Comparison of ENCODE assay signal across 16 cellular contexts in genomic region chr1:180920702-180921101, GRCh38. TPM values are rescaled to one million over a fixed set of nuclear protein-coding genes. Genes with fewer than 3 reads are reported as not detected.
A peak's percentile ranks its signal among the peaks of the same experiment; 100 is the strongest.
DNase-seq lines count a peak whose midpoint lies in the region; ATAC-seq, FAIRE-seq and TF ChIP-seq lines count a peak whose summit lies in the region.
"Had no signal": no experiment of that assay in that cellular context is flagged by ENCODE, and none has a peak within 500 bp of the region (broad histone marks: within the 10 kb centered on the region; RNA-seq: fewer than 3 reads in every experiment).

No MANE protein-coding gene starts in this region.

- no peak for TF ChIP-seq EP300 in SK-N-SH (IDR thresholded peaks at IDR 0.05; ENCODE audit: borderline replicate concordance in 1 of 2, low read depth in 1 of 2, low read length in 1 of 2)

- H3F3A ChIP-seq in SK-N-SH (replicated peaks; ENCODE audit: insufficient read depth) = no peaks in the 10 kb centered on the region

- H3K4ac ChIP-seq in IMR-90 (ENCODE audit: low read depth, low read length) = no peak overlapping the region

- in situ Hi-C loops in IMR-90 (cut with MboI; ENCODE audit: low sequenced_read_pairs) = no loop called here

- H3K27me3 Mint-ChIP-seq in progenitor cell of endocrine pancreas = peaks cover 16% of the 10 kb centered on the region

- H3K36me3 Mint-ChIP-seq in progenitor cell of endocrine pancreas (ENCODE audit: insufficient read depth) = no peaks in the 10 kb centered on the region

- H3K4me3 ChIP-seq in SK-N-SH (ENCODE audit: low read depth in 2 of 2, low read length in 1 of 2) = no peak overlapping the region
- H3K4me3 ChIP-seq in IMR-90 (ENCODE audit: insufficient read depth, low read depth, low read length) = no peak overlapping the region
- H3K4me3 ChIP-seq in cardiac fibroblast (replicated peaks in 1 of 2; ENCODE audit: low read depth in 2 of 2, low read length in 2 of 2) = no peak overlapping the region
- H3K4me3 ChIP-seq: tibial nerve had no signal

- no peak overlapping the region for H2AK5ac ChIP-seq in IMR-90 (ENCODE audit: low read depth, low read length)

- TF ChIP-seq RAD21 in SK-N-SH (IDR thresholded peaks at IDR 0.05; ENCODE audit: low read length) (no peak), IMR-90 (IDR thresholded peaks at IDR 0.05; ENCODE audit: low read length) (no peak)

- no TSS peak for BruUV-seq in IMR-90 (replicated peaks; lab: Mats Ljungman, UMichigan)

- no peak overlapping the region for H3K14ac ChIP-seq in IMR-90 (replicated peaks; ENCODE audit: low read depth, low read length)

- no peak for TF ChIP-seq POLR2A in IMR-90 (IDR thresholded peaks at IDR 0.05; ENCODE audit: low read depth, low read length)

- intact Hi-C loops in IMR-90 (cut with micrococcal nuclease) = no loop called here

- TF ChIP-seq CTCF in SK-N-SH (IDR thresholded peaks at IDR 0.05) (peak; percentile 35; the same call in 1 of the 2 replicates), IMR-90 (conservative IDR thresholded peaks at IDR 0.05; ENCODE audit: low read depth, low read length) (peak; percentile 21; the same call in 1 of the 2 replicates), cardiac fibroblast (IDR thresholded peaks at IDR 0.05; ENCODE audit: low read depth, low read length) (peak; percentile 45), progenitor cell of endocrine pancreas (IDR thresholded peaks at IDR 0.05; ENCODE audit: unreplicated experiment) (peak; percentile 24)

- no peaks in the 10 kb centered on the region for H3K9me3 Mint-ChIP-seq in progenitor cell of endocrine pancreas (ENCODE audit: low read depth)
- H3K9me3 Mint-ChIP-seq: activated B cell treated with CpG ODN at 0.5 μM for 24 hours had no signal

- no peak overlapping the region for H2BK5ac ChIP-seq in IMR-90 (ENCODE audit: low read depth, low read length, poor library complexity, severe bottlenecking)

- no peaks in the 10 kb centered on the region for H3K36me3 ChIP-seq in SK-N-SH (replicated peaks in 1 of 2; ENCODE audit: control insufficient read depth in 1 of 2, insufficient read depth in 2 of 2, low read length in 1 of 2)
- peaks cover 27% of the 10 kb centered on the region; the same call in 1 of the 2 replicates for H3K36me3 ChIP-seq in IMR-90 (ENCODE audit: control insufficient read depth, insufficient read depth, low read length)

- H3K4me2 ChIP-seq in SK-N-SH (no peak overlapping the region), IMR-90 (ENCODE audit: low read depth, low read length) (no peak overlapping the region)

- no peak overlapping the region for H4K91ac ChIP-seq in IMR-90 (ENCODE audit: insufficient read depth, low read depth, low read length)

- no peaks in the 10 kb centered on the region for H3K79me2 ChIP-seq in SK-N-SH (ENCODE audit: insufficient read depth)

- peaks cover 0 to 2% of the 10 kb centered on the region in 2 experiments; a peak in 1 of 4 replicates for H3K79me1 ChIP-seq in IMR-90 (ENCODE audit: low read depth in 1 of 2, low read length in 2 of 2)

- H3K27ac ChIP-seq in SK-N-SH (ENCODE audit: low read depth in 2 of 2, low read length in 1 of 2) (no peak overlapping the region), IMR-90 (ENCODE audit: insufficient read depth, low read length) (no peak overlapping the region)

- no peak overlapping the region for H2BK15ac ChIP-seq in IMR-90 (ENCODE audit: low read depth, low read length)

- dilution Hi-C loops in IMR-90 (cut with HindIII; ENCODE audit: low sequenced_read_pairs, unreplicated experiment) = no loop called here

- H3K23ac ChIP-seq in IMR-90 (ENCODE audit: low read depth, low read length) = no peak overlapping the region

- H3K4me1 ChIP-seq in SK-N-SH (ENCODE audit: control insufficient read depth in 1 of 2, insufficient read depth in 2 of 2, low read depth in 1 of 2, low read length in 1 of 2) (peaks cover 0 to 25% of the 10 kb centered on the region in 2 experiments; a peak in 2 of 4 replicates), IMR-90 (ENCODE audit: control insufficient read depth, insufficient read depth, low read length) (peaks cover 2% of the 10 kb centered on the region; the same call in 1 of the 2 replicates)

- no peak for FAIRE-seq in HTR-8/SVneo (lab: Jason Lieb, UNC)
- FAIRE-seq: endometrium had no signal

- no peaks in the 10 kb centered on the region for H3K9me2 ChIP-seq in SK-N-SH

- H3K4me1 Mint-ChIP-seq in progenitor cell of endocrine pancreas (ENCODE audit: low read depth) = peaks cover 25% of the 10 kb centered on the region
- H3K4me1 Mint-ChIP-seq: activated B cell treated with CpG ODN at 0.5 μM for 24 hours had no signal

- H3K4me3 Mint-ChIP-seq in progenitor cell of endocrine pancreas (ENCODE audit: low read depth) = no peak overlapping the region
- H3K4me3 Mint-ChIP-seq: activated B cell treated with CpG ODN at 0.5 μM for 24 hours had no signal

- H4K5ac ChIP-seq in IMR-90 (ENCODE audit: low read depth, low read length) = no peak overlapping the region

- no peak overlapping the region for H2AK9ac ChIP-seq in IMR-90 (replicated peaks; ENCODE audit: low read depth, low read length, poor library complexity)

- H3K18ac ChIP-seq in IMR-90 (ENCODE audit: low read depth, low read length) = no peak overlapping the region

- H4K8ac ChIP-seq in IMR-90 (ENCODE audit: low read depth in 2 of 2, low read length in 2 of 2) = no peak overlapping the region

- H3K27me3 ChIP-seq in SK-N-SH (ENCODE audit: insufficient read depth) (no peaks in the 10 kb centered on the region), IMR-90 (ENCODE audit: control insufficient read depth, insufficient read depth, low read length) (no peaks in the 10 kb centered on the region)
- H3K27me3 ChIP-seq: tibial nerve had no signal

- WGBS in SK-N-SH (ENCODE audit: low lambda C conversion rate) = 86% methylated on average over 8 of the region's 8 CpGs
- WGBS in IMR-90 (ENCODE audit: extremely low coverage in 2 of 2, insufficient read length in 1 of 2), 2 experiments = 80% methylated on average over 1 of the region's 8 CpGs; no CpG with 5 or more reads in 1 of the 2 experiments

- no peak overlapping the region for H3K27ac Mint-ChIP-seq in progenitor cell of endocrine pancreas
- H3K27ac Mint-ChIP-seq: activated B cell treated with CpG ODN at 0.5 μM for 24 hours had no signal

- CTCF ChIA-PET in SK-N-SH (lab: Yijun Ruan, JAX) (interaction anchor here (1.0 kb wide), 1 partner anchor 222 kb away, joined by 3 read pairs; no protein-coding TSS in a partner anchor), IMR-90 (lab: Yijun Ruan, JAX) (interaction anchor here (0.6 to 0.8 kb wide), 2 partner anchors 9 to 22 kb away, joined by 3 to 5 read pairs; partner anchors contain the start of gene KIAA1614)

- no peak for ATAC-seq in SK-N-SH treated with all-trans-retinoic acid at 6 μM for 48 hours
- no peak for ATAC-seq in IMR-90 (ENCODE audit: low read depth)
- no peak for ATAC-seq in GM18909 (IDR thresholded peaks at IDR 0.05; ENCODE audit: poor library complexity, unreplicated experiment)
- ATAC-seq: sciatic nerve had no signal

- no peak overlapping the region for H3K56ac ChIP-seq in IMR-90 (ENCODE audit: extremely low read depth, insufficient read depth, low read length)

- H2AFZ ChIP-seq in SK-N-SH (ENCODE audit: low read depth) (no peak overlapping the region), IMR-90 (replicated peaks; ENCODE audit: low read length, poor library complexity) (no peak overlapping the region)

- 0 out of 2 replicates have a peak, but pooled peaks cover 4% of the 10 kb centered on the region for H3K9me1 ChIP-seq in IMR-90 (ENCODE audit: insufficient read depth, low read length)

- no peak overlapping the region for H2BK120ac ChIP-seq in IMR-90 (ENCODE audit: low read depth, low read length)

- no peak for DNase-seq in SK-N-SH
- DNase-seq in IMR-90 = no peak
- peak in 1 of 2 donors; percentile 27 for DNase-seq in cardiac fibroblast (ENCODE audit: low read depth in 2 of 2)
- DNase-seq in progenitor cell of endocrine pancreas (ENCODE audit: low spot score, unreplicated experiment) = no peak
- no peak for DNase-seq in H4 (ENCODE audit: low spot score)
- DNase-seq in HTR-8/SVneo (ENCODE audit: insufficient read length, low spot score) = no peak
- DNase-seq: activated B cell treated with CpG ODN at 0.5 μM for 24 hours; activated T-cell treated with anti-CD3 and anti-CD28 coated beads, Interleukin-2, amount 50 U/mL, for 1 hour; KG1; NCI-H226; SHP77 treated with DMSO at 0.1 percent for 48 hours had no signal

- POLR2A ChIA-PET in SK-N-SH (lab: Yijun Ruan, JAX) = no interaction called here
- POLR2A ChIA-PET in IMR-90 (lab: Charles Lee; ENCODE audit: unreplicated experiment) = no interaction called here

- H3K9ac ChIP-seq in SK-N-SH = no peak overlapping the region
- H3K9ac ChIP-seq in IMR-90 (ENCODE audit: low read depth, low read length) = no peak overlapping the region

- H2BK20ac ChIP-seq in IMR-90 (ENCODE audit: low read depth, low read length) = no peak overlapping the region

- no peaks in the 10 kb centered on the region for H4K20me1 ChIP-seq in SK-N-SH (ENCODE audit: insufficient read depth)
- no peaks in the 10 kb centered on the region for H4K20me1 ChIP-seq in IMR-90 (ENCODE audit: insufficient read depth, low read length)

- H3K9me3 ChIP-seq in SK-N-SH (no peaks in the 10 kb centered on the region), IMR-90 (ENCODE audit: control insufficient read depth, insufficient read depth, low read length) (no peaks in the 10 kb centered on the region)
- H3K9me3 ChIP-seq: tibial nerve had no signal

TF ChIP-seq in SK-N-SH, 30 proteins besides CTCF, POLR2A, EP300 and RAD21:
- TF ChIP-seq GATA2 (CRISPR knock-in tag; IDR thresholded peaks at IDR 0.05) = no peak

TF ChIP-seq in SK-N-SH treated with all-trans-retinoic acid at 6 μM for 48 hours, 23 proteins besides CTCF, POLR2A, EP300 and RAD21 (continues in another document):
- TF ChIP-seq ARNTL (CRISPR knock-in tag; IDR thresholded peaks at IDR 0.05; ENCODE audit: borderline replicate concordance, low read depth) = no peak

TF ChIP-seq in IMR-90, 13 proteins besides CTCF, POLR2A, EP300 and RAD21:
- no peak for TF ChIP-seq RCOR1 (IDR thresholded peaks at IDR 0.05; ENCODE audit: insufficient replicate concordance, low read length)
- TF ChIP-seq SMC3 (IDR thresholded peaks at IDR 0.05; ENCODE audit: low read depth, low read length) = 0 out of 2 replicates have a peak, but pooled peaks have one; percentile 11

RNA-seq across cellular contexts. Expression of gene KIAA1614, which starts 8.0 kb away (rescaled TPM):
- polyA plus RNA-seq in SK-N-SH (2012; rRNA removed) (1.1 and 1.2 TPM in 2 replicates), IMR-90 (2012; rRNA removed) (3.0 and 3.5 TPM in 2 replicates)
- polyA plus RNA-seq in SK-N-SH (2012; cell fraction: cytosol; rRNA removed) = 0.80 and 1.4 TPM in 2 replicates
- polyA plus RNA-seq in SK-N-SH (2012; cell fraction: nucleus; rRNA removed) = 3.0 and 3.7 TPM in 2 replicates
- total RNA-seq in IMR-90 (2012; rRNA removed) (1.7 and 1.8 TPM in 2 replicates), progenitor cell of endocrine pancreas (2.1 and 2.5 TPM in 2 replicates)
- polyA plus RNA-seq in IMR-90 (2012; cell fraction: cytosol; rRNA removed) = 2.5 and 4.1 TPM in 2 replicates
- 4.3 and 9.2 TPM in 2 replicates for polyA plus RNA-seq in IMR-90 (2012; cell fraction: nucleus; rRNA removed; ENCODE audit: low replicate concordance)
- total RNA-seq in H4 (2014; rRNA removed; shearing (Covaris generic)) = not detected in 2 replicates
